8 cellular contexts compared by ENCODE assay signal in genomic region chr7:66995045-66995776, GRCh38. TPM values are rescaled to one million over a fixed set of nuclear protein-coding genes. Genes with fewer than 3 reads are reported as not detected.
DNase-seq lines count a peak whose midpoint lies in the region; ATAC-seq and TF ChIP-seq lines count a peak whose summit lies in the region.
"Not testable (repeated sequence)": the region's sequence is repeated elsewhere in the genome, so short reads cannot be mapped to it uniquely, and the experiment has no call there.

TSS of gene SBDS (minus strand) at chr7:66995586. CDS start at chr7:66995417, 169 bp downstream.

- DNase-seq in ELF-1 (ENCODE audit: low read depth, low spot score) (peak; percentile 99), H7 (peak; percentile 76), M059J (ENCODE audit: low read depth) (peak; percentile 99), SHP77 (lab: John Stamatoyannopoulos, UW) (peak; percentile 98 to 99), fibroblast of pulmonary artery (ENCODE audit: low read depth) (peak; percentile 99)
- DNase-seq in activated effector memory CD4-positive, alpha-beta T cell treated with Interleukin-2 at 50 U/mL for 16 hours = peak; percentile 91
- DNase-seq in natural killer cell treated with Interleukin-12 subunit alpha and Interleukin-12 subunit beta and Interleukin-15 and Interleukin-18, amount 100 ng/mL, for 72 hours (ENCODE audit: low spot score) = peak; percentile 94
- DNase-seq in stimulated activated naive CD8-positive, alpha-beta T cell treated with anti-CD3 and anti-CD28 coated beads, Interleukin-15, Interleukin-2, amounts not matched to agents 100 U/mL and 50 U/mL, for 24 hours = peak; percentile 90

- peaks cover 16% of the 10 kb centered on the region for H3K36me3 Mint-ChIP-seq in natural killer cell treated with Interleukin-12 subunit alpha and Interleukin-12 subunit beta and Interleukin-15 and Interleukin-18, amount 100 ng/mL, for 72 hours

- H3K27ac Mint-ChIP-seq in natural killer cell treated with Interleukin-12 subunit alpha and Interleukin-12 subunit beta and Interleukin-15 and Interleukin-18, amount 100 ng/mL, for 72 hours = peak within 1 kb of the TSS; percentile 88 to 91

- peaks cover 21 to 25% of the 10 kb centered on the region in 2 donors for H3K4me1 Mint-ChIP-seq in natural killer cell treated with Interleukin-12 subunit alpha and Interleukin-12 subunit beta and Interleukin-15 and Interleukin-18, amount 100 ng/mL, for 72 hours (ENCODE audit: low read depth in 2 of 2)

- not testable (repeated sequence) for H3K36me3 ChIP-seq in H7 (replicated peaks; ENCODE audit: control insufficient read depth, insufficient read depth, low read length)

- peak within 1 kb of the TSS; percentile 71 for H3K4me3 ChIP-seq in H7 (ENCODE audit: insufficient read depth, low read depth, low read length)
- H3K4me3 ChIP-seq in fibroblast of pulmonary artery (replicated peaks; ENCODE audit: low read depth, low read length) = peak within 1 kb of the TSS; percentile 88

- H3K4me3 Mint-ChIP-seq in natural killer cell treated with Interleukin-12 subunit alpha and Interleukin-12 subunit beta and Interleukin-15 and Interleukin-18, amount 100 ng/mL, for 72 hours = peak within 1 kb of the TSS; percentile 96

- H3K27me3 ChIP-seq in H7 (ENCODE audit: control insufficient read depth, insufficient read depth, low read length) = not testable (repeated sequence)

- peak; percentile 84 to 86 for ATAC-seq in natural killer cell treated with Interleukin-12 subunit alpha and Interleukin-12 subunit beta and Interleukin-15 and Interleukin-18, amount 100 ng/mL, for 72 hours
- ATAC-seq in stimulated activated naive CD8-positive, alpha-beta T cell treated with anti-CD3 and anti-CD28 coated beads, Interleukin-15, Interleukin-2, amounts not matched to agents 100 U/mL and 50 U/mL, for 24 hours = peak; percentile 69

- H3K27me3 Mint-ChIP-seq in natural killer cell treated with Interleukin-12 subunit alpha and Interleukin-12 subunit beta and Interleukin-15 and Interleukin-18, amount 100 ng/mL, for 72 hours = not testable (repeated sequence)

- TF ChIP-seq CTCF in fibroblast of pulmonary artery (IDR thresholded peaks at IDR 0.05; ENCODE audit: low read length, missing control alignments) = not testable (repeated sequence)

- not testable (repeated sequence) for H3K9me3 Mint-ChIP-seq in natural killer cell treated with Interleukin-12 subunit alpha and Interleukin-12 subunit beta and Interleukin-15 and Interleukin-18, amount 100 ng/mL, for 72 hours

RNA-seq across cellular contexts. Expression of gene SBDS, which starts in this region (rescaled TPM):
- 21.8 and 26.5 TPM in 2 replicates for total RNA-seq in H7 (2014; rRNA removed; shearing (Covaris generic))
- total RNA-seq in M059J (2014; rRNA removed; shearing (Covaris generic)) = 86.8 and 112 TPM in 2 replicates
- 10 to 100 TPM; 56.7 to 66.1 TPM for total RNA-seq in natural killer cell treated with Interleukin-12 subunit alpha and Interleukin-12 subunit beta and Interleukin-15 and Interleukin-18, amount 100 ng/mL, for 72 hours

Comparison
In these comparisons a context has a peak if more than half of its experiments do, and no peak if none do; other contexts are left out.
1. Peak in every context shown above with its lines: DNase-seq, ATAC-seq and H3K4me3 ChIP-seq.